25 cellular contexts compared by ENCODE assay signal in the genomic region with DNA sequence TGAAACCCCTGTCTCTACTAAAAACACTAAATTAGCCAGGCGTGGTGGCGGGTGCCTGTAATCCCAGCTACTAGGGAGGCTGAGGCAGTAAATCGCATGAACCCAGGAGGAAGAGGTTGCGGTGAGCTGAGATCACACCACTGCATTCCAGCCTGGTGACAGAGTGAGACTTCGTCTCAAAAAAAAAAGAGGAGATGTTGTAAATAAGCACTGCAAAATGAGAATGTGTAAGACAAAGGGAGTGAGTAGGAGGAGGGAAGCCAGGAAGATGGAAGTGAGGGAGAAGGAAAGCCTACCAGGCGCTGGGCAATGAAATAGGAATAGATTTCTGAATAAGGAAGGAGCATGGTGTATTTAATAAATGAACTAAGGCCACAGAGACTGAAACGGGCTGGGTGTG.
"Had no signal": no experiment of that assay in that cellular context is flagged by ENCODE, and none has a peak within 500 bp of the region (broad histone marks: within the 10 kb centered on the region; RNA-seq: fewer than 3 reads in every experiment).

No MANE protein-coding gene starts in this region.

- H3K36me3 Mint-ChIP-seq: activated naive CD4-positive, alpha-beta T cell treated with anti-CD3 and anti-CD28 coated beads, Interleukin-2, amount 50 U/mL, for 24 hours; natural killer cell treated with Interleukin-12 subunit alpha and Interleukin-12 subunit beta and Interleukin-15 and Interleukin-18, amount 100 ng/mL, for 72 hours had no signal

- H3K4me1 ChIP-seq: adrenal gland, body of pancreas, left ventricle myocardium inferior, prostate gland, tibial nerve, uterus had no signal

- H3K9me3 Mint-ChIP-seq: activated CD8-positive, alpha-beta T cell treated with anti-CD3 and anti-CD28 coated beads for 36 hours; activated naive CD4-positive, alpha-beta T cell treated with anti-CD3 and anti-CD28 coated beads, Interleukin-2, amount 50 U/mL, for 24 hours; activated T-cell treated with anti-CD3 and anti-CD28 coated beads, Interleukin-2, amount 50 U/mL, for 4 hours; natural killer cell treated with Interleukin-12 subunit alpha and Interleukin-12 subunit beta and Interleukin-15 and Interleukin-18, amount 100 ng/mL, for 72 hours had no signal

- H3K27me3 ChIP-seq: adrenal gland, body of pancreas, tibial nerve, uterus had no signal

- H3K27me3 Mint-ChIP-seq: activated CD8-positive, alpha-beta T cell treated with anti-CD3 and anti-CD28 coated beads for 36 hours had no signal

- DNase-seq: activated CD4-positive, alpha-beta T cell treated with anti-CD3 and anti-CD28 coated beads for 48 hours; activated CD8-positive, alpha-beta T cell treated with anti-CD3 and anti-CD28 coated beads for 36 hours; activated effector memory CD4-positive, alpha-beta T cell treated with Interleukin-2 at 50 U/mL for 16 hours; activated T-cell treated with anti-CD3 and anti-CD28 coated beads, Interleukin-2, amount 50 U/mL, for 4 hours; adrenal gland; body of pancreas; cortex of kidney; effector memory CD4-positive, alpha-beta T cell; left ventricle myocardium inferior; nucleus accumbens; right cardiac atrium; small intestine; stimulated activated CD4-positive, alpha-beta T cell treated with anti-CD3 and anti-CD28 coated beads, Interleukin-4, amount 100 ng/mL, for 24 hours; stimulated activated naive CD4-positive, alpha-beta T cell treated with Interleukin-2 at 50 U/mL for 16 hours; substantia nigra; T-helper 2 cell; uterus had no signal

- FAIRE-seq: keratinocyte, small intestine had no signal

- H3K27ac Mint-ChIP-seq: activated CD8-positive, alpha-beta T cell treated with anti-CD3 and anti-CD28 coated beads for 36 hours; activated naive CD4-positive, alpha-beta T cell treated with anti-CD3 and anti-CD28 coated beads, Interleukin-2, amount 50 U/mL, for 24 hours; memory B cell; natural killer cell treated with Interleukin-12 subunit alpha and Interleukin-12 subunit beta and Interleukin-15 and Interleukin-18, amount 100 ng/mL, for 72 hours; WTC11 had no signal

- H3K9me3 ChIP-seq: adrenal gland, body of pancreas, left ventricle myocardium inferior, prostate gland, uterus had no signal

- H3K36me3 ChIP-seq: adrenal gland, left ventricle myocardium inferior, prostate gland, tibial nerve, uterus had no signal

- H3K4me1 Mint-ChIP-seq: activated naive CD4-positive, alpha-beta T cell treated with anti-CD3 and anti-CD28 coated beads, Interleukin-2, amount 50 U/mL, for 24 hours; memory B cell; WTC11 had no signal

- H3K4me3 Mint-ChIP-seq: activated CD8-positive, alpha-beta T cell treated with anti-CD3 and anti-CD28 coated beads for 36 hours; activated naive CD4-positive, alpha-beta T cell treated with anti-CD3 and anti-CD28 coated beads, Interleukin-2, amount 50 U/mL, for 24 hours; activated T-cell treated with anti-CD3 and anti-CD28 coated beads, Interleukin-2, amount 50 U/mL, for 4 hours; memory B cell; natural killer cell treated with Interleukin-12 subunit alpha and Interleukin-12 subunit beta and Interleukin-15 and Interleukin-18, amount 100 ng/mL, for 72 hours; WTC11 had no signal

- H3K4me3 ChIP-seq: adrenal gland, body of pancreas, left ventricle myocardium inferior, prostate gland, tibial nerve, uterus had no signal

- H3K27ac ChIP-seq: adrenal gland, body of pancreas, epithelial cell of prostate, left ventricle myocardium inferior, prostate gland, tibial nerve, uterus had no signal
